Comparison of ENCODE assay signal across 28 cellular contexts in genomic region chr14:72822946-72823611, GRCh38.
DNase-seq lines count a peak whose midpoint lies in the region; ATAC-seq and TF ChIP-seq lines count a peak whose summit lies in the region.
"Had no signal": no experiment of that assay in that cellular context is flagged by ENCODE, and none has a peak within 500 bp of the region (broad histone marks: within the 10 kb centered on the region; RNA-seq: fewer than 3 reads in every experiment).

No MANE protein-coding gene starts in this region.

- no peak overlapping the region for H2AK5ac ChIP-seq in neuronal stem cell (ENCODE audit: low read depth, low read length)

- no peak for TF ChIP-seq CTCF in fibroblast of the aortic adventitia (IDR thresholded peaks at IDR 0.05; ENCODE audit: insufficient read depth, low read length)

- H3K9ac ChIP-seq in neuronal stem cell (ENCODE audit: low read depth, low read length, poor library complexity): no peak overlapping the region

- no peak overlapping the region for H4K91ac ChIP-seq in neuronal stem cell (ENCODE audit: low read depth, low read length, poor library complexity)

- H3K4me1 ChIP-seq in neuronal stem cell (ENCODE audit: control insufficient read depth in 2 of 2, insufficient read depth in 1 of 2, low read depth in 1 of 2, low read length in 2 of 2): no peaks in the 10 kb centered on the region
- H3K4me1 ChIP-seq: esophagus squamous epithelium, stomach, tibial nerve had no signal

- H4K8ac ChIP-seq in neuronal stem cell (ENCODE audit: low read depth, low read length): no peak overlapping the region

- H2BK15ac ChIP-seq in neuronal stem cell (ENCODE audit: low read length): no peak overlapping the region

- DNase-seq in DMS 273 (lab: John Stamatoyannopoulos, UW; ENCODE audit: unreplicated experiment): peak; percentile 69
- peak; percentile 50 for DNase-seq in RPMI7951 (ENCODE audit: low read depth)
- peak; percentile 48 for DNase-seq in fibroblast of the aortic adventitia (ENCODE audit: low read depth)
- no peak for DNase-seq in neuronal stem cell (ENCODE audit: low spot score)
- no peak for DNase-seq in NCI-H1105 treated with DMSO at 0.1 percent for 48 hours (lab: John Stamatoyannopoulos, UW)
- DNase-seq in NCI-H510A treated with DMSO at 0.1 percent for 48 hours (lab: John Stamatoyannopoulos, UW): no peak
- DNase-seq: activated CD4-positive, alpha-beta T cell treated with anti-CD3 and anti-CD28 coated beads for 4 hours; activated gamma-delta T cell; activated naive CD8-positive, alpha-beta T cell treated with anti-CD3 and anti-CD28 coated beads, Interleukin-2, amount 10 ng/mL, durations not matched to agents 7 days and 5 days; activated T-cell treated with anti-CD3 and anti-CD28 coated beads, Interleukin-2, amount 50 U/mL, for 1 hour; Calu3; central memory CD4-positive, alpha-beta T cell; dermis blood vessel endothelial cell; EL; esophagus squamous epithelium; GOT3; IMR-90; naive thymus-derived CD4-positive, alpha-beta T cell; NCI-H2029; NCI-H69; stimulated activated CD4-positive, alpha-beta T cell treated with anti-CD3 and anti-CD28 coated beads, Interleukin-1b, Interleukin-23, amount 100 ng/mL, for 48 hours; stimulated activated CD8-positive, alpha-beta memory T cell treated with anti-CD3 and anti-CD28 coated beads, Interleukin-4, amount 100 ng/mL, for 48 hours; stomach; T-helper 17 cell had no signal

- no peaks in the 10 kb centered on the region for H3K36me3 ChIP-seq in neuronal stem cell (replicated peaks in 1 of 2; ENCODE audit: control insufficient read depth in 2 of 2, insufficient read depth in 2 of 2, low read length in 2 of 2)
- H3K36me3 ChIP-seq: esophagus squamous epithelium, stomach, tibial nerve had no signal

- no peak overlapping the region for H3K18ac ChIP-seq in neuronal stem cell (ENCODE audit: low read length)

- peak overlapping the region; percentile 35 for H2AFZ ChIP-seq in neuronal stem cell (ENCODE audit: low read length)

- H3K27me3 ChIP-seq in neuronal stem cell (ENCODE audit: control insufficient read depth in 3 of 3, insufficient read depth in 3 of 3, low read depth in 1 of 3, low read length in 3 of 3): no peaks in the 10 kb centered on the region
- H3K27me3 ChIP-seq: esophagus squamous epithelium, tibial nerve had no signal

- H3K4ac ChIP-seq in neuronal stem cell (ENCODE audit: low read length): no peak overlapping the region

- H2BK120ac ChIP-seq in neuronal stem cell (ENCODE audit: low read depth, low read length): no peak overlapping the region

- no peak overlapping the region for H2BK12ac ChIP-seq in neuronal stem cell (ENCODE audit: low read length)

- H3K23ac ChIP-seq in neuronal stem cell (ENCODE audit: low read depth, low read length, poor library complexity): no peak overlapping the region

- no peak overlapping the region for H3K14ac ChIP-seq in neuronal stem cell (ENCODE audit: low read length)

- H3K4me2 ChIP-seq in neuronal stem cell (ENCODE audit: insufficient read depth, low read length, poor library complexity, severe bottlenecking): no peak overlapping the region
- H3K4me2 ChIP-seq: smooth muscle cell had no signal

- H2BK5ac ChIP-seq in neuronal stem cell (ENCODE audit: low read length): no peak overlapping the region

- no peaks in the 10 kb centered on the region for H3K79me1 ChIP-seq in neuronal stem cell (ENCODE audit: low read depth, low read length)

- ATAC-seq in HG02678 (IDR thresholded peaks at IDR 0.05; ENCODE audit: unreplicated experiment) (no peak), GM18873 (IDR thresholded peaks at IDR 0.05; ENCODE audit: low FRiP score, unreplicated experiment) (no peak)
- ATAC-seq: naive thymus-derived CD4-positive, alpha-beta T cell; T-helper 17 cell had no signal

- H3K4me3 ChIP-seq in fibroblast of the aortic adventitia (ENCODE audit: low read depth, low read length) (no peak overlapping the region), neuronal stem cell (ENCODE audit: low read length in 2 of 2) (no peak overlapping the region)
- H3K4me3 ChIP-seq: esophagus squamous epithelium, smooth muscle cell, stomach, tibial nerve had no signal

- no peak overlapping the region for H3K27ac ChIP-seq in neuronal stem cell (replicated peaks; ENCODE audit: low read length)
- H3K27ac ChIP-seq: esophagus squamous epithelium, stomach, tibial nerve had no signal

- H3K9me3 ChIP-seq in neuronal stem cell (replicated peaks in 1 of 2; ENCODE audit: control insufficient read depth in 2 of 2, insufficient read depth in 1 of 2, low read depth in 1 of 2, low read length in 2 of 2): no peaks in the 10 kb centered on the region

- no CpG with 5 or more reads among the region's 14 CpGs for WGBS in neuronal stem cell (ENCODE audit: extremely low coverage in 2 of 2, insufficient read length in 2 of 2, insufficient replicate concordance in 1 of 2), 2 donors

Comparison
In these comparisons a context has a peak if more than half of its experiments do, and no peak if none do; other contexts are left out.
1. DNase-seq: peak in DMS 273 (single experiment), RPMI7951 (single experiment) and fibroblast of the aortic adventitia (single experiment); none in neuronal stem cell (single experiment), NCI-H1105 treated with DMSO at 0.1 percent for 48 hours (single experiment) and NCI-H510A treated with DMSO at 0.1 percent for 48 hours (single experiment).